In genomic region chr9:70257991-70258691, GRCh38 we compare ENCODE assay signal across 8 cellular contexts. TPM values are rescaled to one million over a fixed set of nuclear protein-coding genes. Genes with fewer than 3 reads are reported as not detected.
DNase-seq lines count a peak whose midpoint lies in the region; ATAC-seq and TF ChIP-seq lines count a peak whose summit lies in the region.

No MANE protein-coding gene starts in this region.

- H4K20me1 ChIP-seq in fibroblast of lung (ENCODE audit: control insufficient read depth, extremely low read depth, insufficient read depth, low read length): no peaks in the 10 kb centered on the region

- ATAC-seq in GM18498 (IDR thresholded peaks at IDR 0.05; ENCODE audit: unreplicated experiment) (peak; percentile 60), HG02840 (IDR thresholded peaks at IDR 0.05; ENCODE audit: low FRiP score, unreplicated experiment) (peak; percentile 45)

- H3K4me3 Mint-ChIP-seq in activated CD4-positive, alpha-beta memory T cell treated with anti-CD3 and anti-CD28 coated beads for 36 hours: peak overlapping the region; percentile 95
- H3K4me3 Mint-ChIP-seq in type B pancreatic cell: peak overlapping the region; percentile 95

- H3K36me3 ChIP-seq in fibroblast of lung (ENCODE audit: control insufficient read depth, insufficient read depth, low read length): peaks cover 4% of the 10 kb centered on the region
- H3K36me3 ChIP-seq in muscle layer of duodenum (ENCODE audit: control insufficient read depth in 1 of 2, insufficient read depth in 2 of 2, low read length in 2 of 2): peaks cover 5 to 16% of the 10 kb centered on the region in 2 donors

- POLR2A ChIA-PET in activated CD4-positive, alpha-beta memory T cell treated with anti-CD3 and anti-CD28 coated beads for 36 hours (lab: Charles Lee): interaction anchor here (1.1 to 1.2 kb wide), 2 partner anchors 9 to 162 kb away, joined by 3 to 5 read pairs; no protein-coding TSS in a partner anchor

- TF ChIP-seq CTCF in AG09309 (IDR thresholded peaks at IDR 0.05; ENCODE audit: control insufficient read depth, insufficient read depth, low read depth, low read length, missing control alignments) (no peak), fibroblast of lung (conservative IDR thresholded peaks at IDR 0.05 in 1 of 2, IDR thresholded peaks at IDR 0.05 in 1 of 2; ENCODE audit: low read depth in 1 of 2, low read length in 2 of 2) (no peak), type B pancreatic cell (conservative IDR thresholded peaks at IDR 0.05) (no peak)

- H3K4me2 ChIP-seq in fibroblast of lung (ENCODE audit: extremely low read depth, insufficient read depth, low read length): peak overlapping the region; percentile 98

- CTCF ChIA-PET in activated CD4-positive, alpha-beta memory T cell treated with anti-CD3 and anti-CD28 coated beads for 36 hours (lab: Charles Lee): interaction anchor here (0.6 to 2.0 kb wide), 4 partner anchors 20 to 1148 kb away, joined by 3 to 5 read pairs (median 4); no protein-coding TSS in a partner anchor

- no peaks in the 10 kb centered on the region for H3K27me3 Mint-ChIP-seq in activated CD4-positive, alpha-beta memory T cell treated with anti-CD3 and anti-CD28 coated beads for 36 hours
- no peaks in the 10 kb centered on the region for H3K27me3 Mint-ChIP-seq in type B pancreatic cell

- peaks cover 46% of the 10 kb centered on the region for H3K79me2 ChIP-seq in fibroblast of lung (ENCODE audit: control insufficient read depth, insufficient read depth, low read length)

- no peaks in the 10 kb centered on the region for H3K9me3 Mint-ChIP-seq in activated CD4-positive, alpha-beta memory T cell treated with anti-CD3 and anti-CD28 coated beads for 36 hours
- peaks cover 5% of the 10 kb centered on the region for H3K9me3 Mint-ChIP-seq in type B pancreatic cell

- H3K9me3 ChIP-seq in fibroblast of lung (ENCODE audit: control insufficient read depth, insufficient read depth, low read depth, low read length): no peaks in the 10 kb centered on the region
- no peaks in the 10 kb centered on the region for H3K9me3 ChIP-seq in muscle layer of duodenum (ENCODE audit: control insufficient read depth in 1 of 2, low read length in 2 of 2)

- H2AFZ ChIP-seq in fibroblast of lung (ENCODE audit: low read length): peak overlapping the region; percentile 57

- H3K27ac ChIP-seq in fibroblast of lung (ENCODE audit: insufficient read depth, low read length) (peak overlapping the region; percentile 99), muscle layer of duodenum (ENCODE audit: low read length) (peak overlapping the region; percentile 99)

- H3K4me1 Mint-ChIP-seq in activated CD4-positive, alpha-beta memory T cell treated with anti-CD3 and anti-CD28 coated beads for 36 hours (ENCODE audit: low read depth): peaks cover 45% of the 10 kb centered on the region
- peaks cover 69% of the 10 kb centered on the region for H3K4me1 Mint-ChIP-seq in type B pancreatic cell (ENCODE audit: unreplicated experiment)

- peak overlapping the region; percentile 78 for H3K4me3 ChIP-seq in AG09309 (ENCODE audit: control insufficient read depth, low read depth, low read length)
- peak overlapping the region; percentile 58 to 94 (median 62) for H3K4me3 ChIP-seq in fibroblast of lung (replicated peaks in 1 of 4; ENCODE audit: control extremely low read depth in 1 of 4, insufficient read depth in 1 of 4, low read depth in 3 of 4, low read length in 4 of 4)
- peak overlapping the region; percentile 85 to 99 for H3K4me3 ChIP-seq in muscle layer of duodenum (ENCODE audit: low read depth in 1 of 2, low read length in 2 of 2)

- DNase-seq in AG09309 (ENCODE audit: low read depth) (no peak), NCI-H1436 treated with DMSO at 0.1 percent for 48 hours (lab: John Stamatoyannopoulos, UW) (peak; percentile 21), fibroblast of lung (ENCODE audit: low read depth in 2 of 2) (peak; percentile 52 to 72), type B pancreatic cell (ENCODE audit: extremely low spot score, unreplicated experiment) (no peak)
- DNase-seq in activated CD4-positive, alpha-beta memory T cell treated with anti-CD3 and anti-CD28 coated beads for 36 hours: peak; percentile 61

- H3K27me3 ChIP-seq in fibroblast of lung (ENCODE audit: control insufficient read depth, insufficient read depth, low read length) (no peaks in the 10 kb centered on the region), muscle layer of duodenum (ENCODE audit: low read depth, low read length) (no peaks in the 10 kb centered on the region)

- H3K9ac ChIP-seq in fibroblast of lung (ENCODE audit: insufficient read depth, low read length): peak overlapping the region; percentile 98

- peak overlapping the region; percentile 88 for H3K27ac Mint-ChIP-seq in activated CD4-positive, alpha-beta memory T cell treated with anti-CD3 and anti-CD28 coated beads for 36 hours
- H3K27ac Mint-ChIP-seq in type B pancreatic cell: peak overlapping the region; percentile 99

- peaks cover 27% of the 10 kb centered on the region for H3K36me3 Mint-ChIP-seq in activated CD4-positive, alpha-beta memory T cell treated with anti-CD3 and anti-CD28 coated beads for 36 hours
- peaks cover 29% of the 10 kb centered on the region for H3K36me3 Mint-ChIP-seq in type B pancreatic cell

- peaks cover 10% of the 10 kb centered on the region for H3K4me1 ChIP-seq in fibroblast of lung (ENCODE audit: control insufficient read depth, extremely low read depth, insufficient read depth, low read length)
- H3K4me1 ChIP-seq in muscle layer of duodenum (ENCODE audit: control insufficient read depth in 1 of 2, insufficient read depth in 2 of 2, low read length in 2 of 2): peaks cover 27 to 35% of the 10 kb centered on the region in 2 donors

- intact Hi-C loops in activated CD4-positive, alpha-beta memory T cell treated with anti-CD3 and anti-CD28 coated beads for 36 hours (cut with micrococcal nuclease): loop anchor here (1.0 to 10.0 kb wide), 10 partner anchors 133 to 1657 kb away; partner anchors contain the start of genes ABHD17B, C9orf85, PTAR1 and TJP2

RNA-seq across cellular contexts. Expression of gene SMC5, which starts 0.6 kb away (rescaled TPM):
- 10 to 100 TPM; 32.0 to 34.1 TPM for total RNA-seq in activated CD4-positive, alpha-beta memory T cell treated with anti-CD3 and anti-CD28 coated beads for 36 hours
- total RNA-seq in fibroblast of lung (29.2 and 45.7 TPM in 2 replicates), type B pancreatic cell (ENCODE audit: low replicate concordance) (33.9 and 40.3 TPM in 2 replicates)
- polyA plus RNA-seq in fibroblast of lung: 15.5 and 21.6 TPM in 2 replicates
- 9.8 and 16.2 TPM in 2 replicates for polyA plus RNA-seq in fibroblast of lung (2012)
- 1.8 and 2.9 TPM in 2 replicates for polyA minus RNA-seq in fibroblast of lung (ENCODE audit: low replicate concordance)

Comparison
In these comparisons a context has a peak if more than half of its experiments do, and no peak if none do; other contexts are left out.
1. DNase-seq: peak in NCI-H1436 treated with DMSO at 0.1 percent for 48 hours (single experiment), activated CD4-positive, alpha-beta memory T cell treated with anti-CD3 and anti-CD28 coated beads for 36 hours (single experiment) and fibroblast of lung (2 of 2); none in AG09309 (single experiment) and type B pancreatic cell (single experiment).
2. Peak in every context shown above with its lines, with median percentiles within 50 percentile points of each other: H3K4me3 ChIP-seq.